28 cellular contexts compared by ENCODE assay signal in genomic region chr1:180785306-180785705, GRCh38.
DNase-seq lines count a peak whose midpoint lies in the region; ATAC-seq and TF ChIP-seq lines count a peak whose summit lies in the region.
"Had no signal": no experiment of that assay in that cellular context is flagged by ENCODE, and none has a peak within 500 bp of the region (broad histone marks: within the 10 kb centered on the region; RNA-seq: fewer than 3 reads in every experiment).

No MANE protein-coding gene starts in this region.

- DNase-seq in GM23248 = peak; percentile 7
- DNase-seq in chondrocyte (ENCODE audit: low spot score) = no peak
- DNase-seq in iris pigment epithelial cell (ENCODE audit: low read depth) = peak; percentile 37
- DNase-seq in NCI-H226 = no peak
- no peak for DNase-seq in NCI-H1930 (lab: John Stamatoyannopoulos, UW)
- no peak for DNase-seq in T-helper 2 cell treated with Interferon-gamma antibody and Interleukin-4, amounts not matched to agents 5 μg/mL and 100 μg/mL, for 36 hours (ENCODE audit: low spot score)
- DNase-seq: BE2C; CD8-positive, alpha-beta memory T cell; DMS 273 treated with DMSO at 0.1 percent for 48 hours; DMS79; Kasumi-1; MV-4-11; NCI-H1105; NCI-H1436 treated with DMSO at 0.1 percent for 48 hours; NCI-H187 treated with DMSO at 0.1 percent for 48 hours; NCI-H2107; NCI-H446; NCI-H526; NCI-H82; NK-92 treated with Interleukin-12 subunit alpha and Interleukin-12 subunit beta, amount 100 ng/mL, for 24 hours; SHP77 had no signal

- no peaks in the 10 kb centered on the region for H4K20me1 ChIP-seq in GM23248 (ENCODE audit: insufficient read depth)

- TF ChIP-seq CTCF in chondrocyte (IDR thresholded peaks at IDR 0.05) = no peak

- H3K4me3 Mint-ChIP-seq in chondrocyte (ENCODE audit: unreplicated experiment) = peak overlapping the region; percentile 6
- H3K4me3 Mint-ChIP-seq in T-helper 2 cell treated with Interferon-gamma antibody and Interleukin-4, amounts not matched to agents 5 μg/mL and 100 μg/mL, for 36 hours = no peak overlapping the region
- H3K4me3 Mint-ChIP-seq: CD14-positive monocyte; CD8-positive, alpha-beta memory T cell; T-helper 1 cell treated with Interleukin-12 subunit alpha and Interleukin-12 subunit beta and Interleukin-4 antibody, amounts not matched to agents 30 μg/mL and 1 μg/mL, for 36 hours had no signal

- no peak overlapping the region for H3K4me2 ChIP-seq in GM23248 (ENCODE audit: unreplicated experiment)

- no peak overlapping the region for H3K9ac ChIP-seq in GM23248

- H3K4me3 ChIP-seq in GM23248 = no peak overlapping the region
- H3K4me3 ChIP-seq: K562 had no signal

- no peaks in the 10 kb centered on the region for H3K9me3 ChIP-seq in GM23248 (ENCODE audit: low read depth)
- H3K9me3 ChIP-seq: BE2C had no signal

- H3K36me3 Mint-ChIP-seq in chondrocyte (ENCODE audit: low read depth) = peaks cover 7% of the 10 kb centered on the region
- H3K36me3 Mint-ChIP-seq in T-helper 2 cell treated with Interferon-gamma antibody and Interleukin-4, amounts not matched to agents 5 μg/mL and 100 μg/mL, for 36 hours (ENCODE audit: low read depth) = peaks cover 4% of the 10 kb centered on the region

- no peaks in the 10 kb centered on the region for H3K9me2 ChIP-seq in GM23248 (ENCODE audit: insufficient read depth)

- H2AFZ ChIP-seq in GM23248 = no peak overlapping the region

- no peaks in the 10 kb centered on the region for H3K36me3 ChIP-seq in GM23248 (ENCODE audit: low read depth)
- H3K36me3 ChIP-seq: BE2C had no signal

- H3F3A ChIP-seq in GM23248 (ENCODE audit: insufficient read depth) = no peaks in the 10 kb centered on the region

- H3K27me3 ChIP-seq in GM23248 (replicated peaks; ENCODE audit: insufficient read depth) = no peaks in the 10 kb centered on the region
- H3K27me3 ChIP-seq: BE2C had no signal

- H3K9me3 Mint-ChIP-seq in chondrocyte (ENCODE audit: low read depth) = no peaks in the 10 kb centered on the region
- H3K9me3 Mint-ChIP-seq in T-helper 2 cell treated with Interferon-gamma antibody and Interleukin-4, amounts not matched to agents 5 μg/mL and 100 μg/mL, for 36 hours = no peaks in the 10 kb centered on the region
- H3K9me3 Mint-ChIP-seq: CD14-positive monocyte; CD8-positive, alpha-beta memory T cell; T-helper 1 cell treated with Interleukin-12 subunit alpha and Interleukin-12 subunit beta and Interleukin-4 antibody, amounts not matched to agents 30 μg/mL and 1 μg/mL, for 36 hours had no signal

- H3K27me3 Mint-ChIP-seq in chondrocyte (ENCODE audit: low read depth) = no peaks in the 10 kb centered on the region
- H3K27me3 Mint-ChIP-seq in T-helper 2 cell treated with Interferon-gamma antibody and Interleukin-4, amounts not matched to agents 5 μg/mL and 100 μg/mL, for 36 hours (ENCODE audit: low read depth) = no peaks in the 10 kb centered on the region
- H3K27me3 Mint-ChIP-seq: CD8-positive, alpha-beta memory T cell had no signal

- ATAC-seq in HG03135 (IDR thresholded peaks at IDR 0.05; ENCODE audit: unreplicated experiment) = no peak
- ATAC-seq: HCT116, HepG2 had no signal

- in situ Hi-C loops in GM23248 (cut with MboI) = no loop called here

- H3K27ac ChIP-seq in GM23248 = no peak overlapping the region
- H3K27ac ChIP-seq: RWPE1 had no signal

- H3K27ac Mint-ChIP-seq in chondrocyte (ENCODE audit: unreplicated experiment) = peak overlapping the region; percentile 70
- H3K27ac Mint-ChIP-seq in T-helper 2 cell treated with Interferon-gamma antibody and Interleukin-4, amounts not matched to agents 5 μg/mL and 100 μg/mL, for 36 hours = no peak overlapping the region
- H3K27ac Mint-ChIP-seq: CD14-positive monocyte had no signal

- peaks cover 9% of the 10 kb centered on the region for H3K4me1 ChIP-seq in GM23248 (ENCODE audit: insufficient read depth)
- H3K4me1 ChIP-seq: BE2C had no signal

- H3K79me2 ChIP-seq in GM23248 (ENCODE audit: insufficient read depth) = no peaks in the 10 kb centered on the region; the same call in 1 of the 2 replicates

- peaks cover 40% of the 10 kb centered on the region for H3K4me1 Mint-ChIP-seq in chondrocyte (ENCODE audit: low read depth)
- H3K4me1 Mint-ChIP-seq in T-helper 2 cell treated with Interferon-gamma antibody and Interleukin-4, amounts not matched to agents 5 μg/mL and 100 μg/mL, for 36 hours (ENCODE audit: low read depth) = peaks cover 3% of the 10 kb centered on the region

- 84 to 93% methylated on average over 2 of the region's 2 CpGs for WGBS in GM23248 (ENCODE audit: low coverage in 1 of 2, low lambda C conversion rate in 2 of 2, missing lambda C conversion rate in 2 of 2), 2 experiments

Comparison
In these comparisons a context has a peak if more than half of its experiments do, and no peak if none do; other contexts are left out.
1. DNase-seq: peak in GM23248 (single experiment) and iris pigment epithelial cell (single experiment); none in chondrocyte (single experiment), NCI-H226 (single experiment), NCI-H1930 (0 of 2) and T-helper 2 cell treated with Interferon-gamma antibody and Interleukin-4, amounts not matched to agents 5 μg/mL and 100 μg/mL, for 36 hours (single experiment).